Comparison of ENCODE assay signal across 15 cellular contexts in the genomic region with DNA sequence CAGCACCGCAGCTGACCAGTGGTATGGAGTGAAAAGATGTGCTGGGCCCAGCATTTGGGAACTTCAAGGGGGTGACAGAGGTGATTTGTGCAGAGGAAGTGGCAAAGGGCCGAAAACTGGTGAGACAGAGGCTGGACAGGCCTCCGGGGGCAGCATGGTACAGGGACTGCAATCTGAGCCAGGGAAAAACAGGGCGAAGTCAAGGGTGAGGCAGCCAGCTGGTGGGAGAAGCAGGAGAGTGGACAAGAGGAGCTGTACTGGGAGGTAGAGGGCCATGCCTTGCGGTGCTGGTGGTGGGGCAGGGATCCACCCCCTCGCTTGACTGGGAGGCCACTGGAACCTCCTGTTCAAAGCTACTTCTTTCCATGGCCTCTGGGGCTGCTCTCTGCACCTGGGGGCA. TPM values are rescaled to one million over a fixed set of nuclear protein-coding genes. Genes with fewer than 3 reads are reported as not detected.
DNase-seq lines count a peak whose midpoint lies in the region; TF ChIP-seq lines count a peak whose summit lies in the region.
"Had no signal": no experiment of that assay in that cellular context is flagged by ENCODE, and none has a peak within 500 bp of the region (broad histone marks: within the 10 kb centered on the region; RNA-seq: fewer than 3 reads in every experiment).

No MANE protein-coding gene starts in this region.

- H3K4me3 Mint-ChIP-seq in endodermal cell (no peak overlapping the region), osteocyte (ENCODE audit: unreplicated experiment) (no peak overlapping the region)
- H3K4me3 Mint-ChIP-seq in CD4-positive, alpha-beta memory T cell, result no peak overlapping the region

- H3K36me3 Mint-ChIP-seq in endodermal cell (ENCODE audit: low read depth) (no peaks in the 10 kb centered on the region), osteocyte (ENCODE audit: unreplicated experiment) (no peaks in the 10 kb centered on the region)
- no peaks in the 10 kb centered on the region for H3K36me3 Mint-ChIP-seq in CD4-positive, alpha-beta memory T cell

- CTCF ChIA-PET in CD4-positive, alpha-beta memory T cell (lab: Charles Lee; ENCODE audit: partially characterized antibody), result no interaction called here

- H3K27me3 Mint-ChIP-seq in endodermal cell (ENCODE audit: insufficient read depth) (peaks cover 56% of the 10 kb centered on the region), osteocyte (ENCODE audit: unreplicated experiment) (peaks cover 8% of the 10 kb centered on the region)
- H3K27me3 Mint-ChIP-seq in CD4-positive, alpha-beta memory T cell, result peaks cover 27 to 36% of the 10 kb centered on the region in 2 donors

- intact Hi-C loops in CD4-positive, alpha-beta memory T cell (cut with micrococcal nuclease), result no loop called here

- DNase-seq in DMS 273 (lab: John Stamatoyannopoulos, UW; ENCODE audit: unreplicated experiment), result peak; percentile 39
- DNase-seq in DMS 273 treated with DMSO at 0.1 percent for 48 hours (lab: John Stamatoyannopoulos, UW), result no peak
- peak; percentile 15 for DNase-seq in NCI-H69 (lab: John Stamatoyannopoulos, UW)
- peak; percentile 80 for DNase-seq in endodermal cell
- no peak for DNase-seq in osteocyte (ENCODE audit: extremely low spot score, unreplicated experiment)
- DNase-seq in OCI-M2 (lab: John Stamatoyannopoulos, UW; ENCODE audit: unreplicated experiment), result no peak
- DNase-seq in CD4-positive, alpha-beta memory T cell, result no peak
- DNase-seq in NCI-H1092 treated with DMSO at 0.1 percent for 48 hours (lab: John Stamatoyannopoulos, UW), result no peak
- DNase-seq: activated CD4-positive, alpha-beta T cell treated with anti-CD3 and anti-CD28 coated beads for 48 hours; nucleus accumbens; stimulated activated CD4-positive, alpha-beta T cell treated with anti-CD3 and anti-CD28 coated beads, Interleukin-2, amount 100 ng/mL, for 24 hours; stomach had no signal

- H3K27me3 ChIP-seq in endodermal cell (ENCODE audit: control insufficient read depth, insufficient read depth, low read length, poor library complexity, severe bottlenecking), result peaks cover 5% of the 10 kb centered on the region
- peaks cover 18% of the 10 kb centered on the region for H3K27me3 ChIP-seq in CD4-positive, alpha-beta memory T cell (ENCODE audit: insufficient read depth, low read length)
- H3K27me3 ChIP-seq: SJSA1 had no signal

- H3K4me1 Mint-ChIP-seq in endodermal cell (peaks cover 2% of the 10 kb centered on the region), osteocyte (ENCODE audit: unreplicated experiment) (peaks cover 10% of the 10 kb centered on the region)
- H3K4me1 Mint-ChIP-seq in CD4-positive, alpha-beta memory T cell, result peaks cover 12 to 33% (median 18%) of the 10 kb centered on the region in 4 donors

- H3K27ac Mint-ChIP-seq in endodermal cell, result no peak overlapping the region
- peak overlapping the region; percentile 39 for H3K27ac Mint-ChIP-seq in osteocyte (ENCODE audit: unreplicated experiment)
- peak overlapping the region in 1 of 7 donors; percentile 79 for H3K27ac Mint-ChIP-seq in CD4-positive, alpha-beta memory T cell

- no peaks in the 10 kb centered on the region for H3K9me3 ChIP-seq in endodermal cell (ENCODE audit: control insufficient read depth, low read length)
- no peaks in the 10 kb centered on the region for H3K9me3 ChIP-seq in CD4-positive, alpha-beta memory T cell (ENCODE audit: control insufficient read depth in 1 of 2, low read length in 2 of 2)
- H3K9me3 ChIP-seq: SJSA1, stomach had no signal

- H3K9me3 Mint-ChIP-seq in endodermal cell, result no peaks in the 10 kb centered on the region
- H3K9me3 Mint-ChIP-seq in osteocyte (ENCODE audit: unreplicated experiment), result no peaks in the 10 kb centered on the region
- peaks cover 0 to 2% (median 0%) of the 10 kb centered on the region in 8 donors for H3K9me3 Mint-ChIP-seq in CD4-positive, alpha-beta memory T cell

- H3K4me3 ChIP-seq in endodermal cell (ENCODE audit: low read length), result no peak overlapping the region
- H3K4me3 ChIP-seq in CD4-positive, alpha-beta memory T cell (ENCODE audit: low read length in 2 of 2), result no peak overlapping the region
- H3K4me3 ChIP-seq: SJSA1, stomach had no signal

- 61 to 68% methylated on average over 3 to 6 of the region's 6 CpGs for WGBS in endodermal cell (ENCODE audit: insufficient coverage in 1 of 2, insufficient read length in 1 of 2), 2 experiments

- H3K4me1 ChIP-seq in endodermal cell (ENCODE audit: control insufficient read depth, insufficient read depth, low read length), result no peaks in the 10 kb centered on the region
- peaks cover 15% of the 10 kb centered on the region for H3K4me1 ChIP-seq in CD4-positive, alpha-beta memory T cell (ENCODE audit: insufficient read depth, low read length)
- H3K4me1 ChIP-seq: SJSA1 had no signal

- no peak overlapping the region for H3K27ac ChIP-seq in endodermal cell (ENCODE audit: low read depth, low read length)
- H3K27ac ChIP-seq in CD4-positive, alpha-beta memory T cell (ENCODE audit: low read depth, low read length), result no peak overlapping the region
- H3K27ac ChIP-seq: 22Rv1, SJSA1, stomach had no signal

- POLR2A ChIA-PET in CD4-positive, alpha-beta memory T cell (lab: Charles Lee; ENCODE audit: partially characterized antibody), result no interaction called here

- TF ChIP-seq CTCF in endodermal cell (conservative IDR thresholded peaks at IDR 0.05) (peak; percentile 63), osteocyte (IDR thresholded peaks at IDR 0.05) (no peak)

- no peak overlapping the region for H3K9ac ChIP-seq in endodermal cell (ENCODE audit: extremely low read depth, low read length, poor library complexity, severe bottlenecking)

- H3K36me3 ChIP-seq in endodermal cell (ENCODE audit: control insufficient read depth, insufficient read depth, low read length), result no peaks in the 10 kb centered on the region
- no peaks in the 10 kb centered on the region for H3K36me3 ChIP-seq in CD4-positive, alpha-beta memory T cell (ENCODE audit: insufficient read depth, low read length)
- H3K36me3 ChIP-seq: SJSA1 had no signal

RNA-seq across cellular contexts. Expression of gene GFRA4, which starts 7.3 kb away (rescaled TPM):
- total RNA-seq in endodermal cell (not detected), osteocyte (not detected in 2 replicates)
- not detected for polyA plus RNA-seq in endodermal cell (2013, experiment 1 of 2)
- not detected for polyA plus RNA-seq in endodermal cell (2013, experiment 2 of 2)
- total RNA-seq in CD4-positive, alpha-beta memory T cell, result not detected
- not detected for polyA plus RNA-seq in CD4-positive, alpha-beta memory T cell
- total RNA-seq: liver, SJSA1, stomach had no signal
- polyA plus RNA-seq: liver, stomach had no signal

RNA-seq across cellular contexts. Expression of gene ADAM33, which starts 11.3 kb away (rescaled TPM):
- total RNA-seq in endodermal cell (1 to 10 TPM; 3.0 to 3.3 TPM), osteocyte (32.0 and 34.7 TPM in 2 replicates)
- 7.7 TPM for polyA plus RNA-seq in endodermal cell (2013, experiment 1 of 2)
- polyA plus RNA-seq in endodermal cell (2013, experiment 2 of 2), result 6.9 TPM
- total RNA-seq in CD4-positive, alpha-beta memory T cell, result not detected
- not detected for polyA plus RNA-seq in CD4-positive, alpha-beta memory T cell
- total RNA-seq: SJSA1 had no signal

RNA-seq across cellular contexts. Expression of gene SIGLEC1, which starts 41.9 kb away (rescaled TPM):
- total RNA-seq in endodermal cell (not detected), osteocyte (0.21 TPM in 2 replicates)
- not detected for polyA plus RNA-seq in endodermal cell (2013, experiment 1 of 2)
- not detected for polyA plus RNA-seq in endodermal cell (2013, experiment 2 of 2)
- under 1 TPM; 0.30 to 0.32 TPM for total RNA-seq in CD4-positive, alpha-beta memory T cell
- polyA plus RNA-seq in CD4-positive, alpha-beta memory T cell, result not detected
- total RNA-seq: SJSA1 had no signal

Comparison
In these comparisons a context has a peak if more than half of its experiments do, and no peak if none do; other contexts are left out.
1. DNase-seq: peak in DMS 273 (single experiment), NCI-H69 (single experiment) and endodermal cell (single experiment); none in DMS 273 treated with DMSO at 0.1 percent for 48 hours (single experiment), osteocyte (single experiment), OCI-M2 (single experiment), CD4-positive, alpha-beta memory T cell (0 of 5) and NCI-H1092 treated with DMSO at 0.1 percent for 48 hours (single experiment).
2. RNA of gene ADAM33, which starts 11.3 kb away (total RNA-seq): 32.0 to 34.7 TPM in osteocyte and 3.0 to 3.3 TPM in endodermal cell; not detected in CD4-positive, alpha-beta memory T cell; every median in the first group is over 4 times any median in the second.